Comparison of ENCODE assay signal across 12 cellular contexts in the genomic region with DNA sequence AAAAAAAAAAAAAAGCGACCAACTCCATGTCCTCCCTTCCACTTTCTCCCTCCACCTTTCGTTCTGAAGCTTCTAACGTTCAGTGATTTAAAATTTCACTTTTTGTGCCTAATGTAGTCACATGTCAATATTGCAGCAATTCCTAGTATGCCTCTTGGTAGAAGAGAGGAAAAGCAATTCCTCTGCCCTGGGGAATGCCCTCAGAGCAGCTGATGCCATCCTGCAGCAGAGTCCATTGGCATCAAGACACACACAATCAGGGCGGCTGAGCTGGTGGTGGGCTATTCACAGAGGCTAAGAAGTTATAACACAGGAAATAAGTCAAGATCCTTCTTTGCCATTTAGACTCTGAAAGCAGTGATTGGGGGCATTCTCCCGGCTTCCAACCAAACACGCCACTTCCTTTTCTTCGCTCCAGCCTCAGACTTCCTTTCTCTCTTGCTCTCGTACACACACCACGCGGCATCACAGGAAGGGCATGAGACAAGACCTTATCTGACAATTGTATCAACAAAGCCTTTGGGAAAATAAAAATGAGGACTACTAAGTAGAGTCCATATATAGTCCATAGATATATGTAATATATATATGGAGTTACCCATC.
A peak's percentile ranks its signal among the peaks of the same experiment; 100 is the strongest.
DNase-seq lines count a peak whose midpoint lies in the region; ATAC-seq, FAIRE-seq and TF ChIP-seq lines count a peak whose summit lies in the region.
"Had no signal": no experiment of that assay in that cellular context is flagged by ENCODE, and none has a peak within 500 bp of the region (broad histone marks: within the 10 kb centered on the region; RNA-seq: fewer than 3 reads in every experiment).

No MANE protein-coding gene starts in this region.

- TF ChIP-seq RAD21 in HepG2 (CRISPR knock-in tag; IDR thresholded peaks at IDR 0.05), result no peak

- H3K4me3 ChIP-seq in HepG2 (replicated peaks in 1 of 3; ENCODE audit: insufficient read depth in 1 of 3, low read depth in 2 of 3, low read length in 3 of 3) (no peak overlapping the region), spleen (peak overlapping the region in 1 of 8 donors; percentile 21)
- no peak overlapping the region for H3K4me3 ChIP-seq in naive thymus-derived CD4-positive, alpha-beta T cell (ENCODE audit: low read length)
- H3K4me3 ChIP-seq: stomach had no signal

- in situ Hi-C loops in HepG2 (cut with HindIII; ENCODE audit: extremely low pct_ligation_motif_present, low pct_unique_long_range_greater_than_20kb), result no loop called here

- peaks cover 3% of the 10 kb centered on the region for H3K27me3 Mint-ChIP-seq in activated CD8-positive, alpha-beta T cell treated with anti-CD3 and anti-CD28 coated beads, Interleukin-2, amount 10 ng/mL, durations not matched to agents 7 days and 5 days (ENCODE audit: low read depth)
- peaks cover 5 to 24% (median 18%) of the 10 kb centered on the region in 5 donors for H3K27me3 Mint-ChIP-seq in naive thymus-derived CD4-positive, alpha-beta T cell
- H3K27me3 Mint-ChIP-seq in activated T-helper 17 cell treated with anti-CD3 and anti-CD28 coated beads, Interleukin-2, amount 50 U/mL, for 72 hours, result peaks cover 14% of the 10 kb centered on the region

- no peaks in the 10 kb centered on the region for H3K27me3 ChIP-seq in HepG2 (ENCODE audit: control insufficient read depth in 1 of 2, insufficient read depth in 2 of 2, low read length in 2 of 2)
- peaks cover 0 to 4% (median 0%) of the 10 kb centered on the region in 7 donors for H3K27me3 ChIP-seq in spleen (replicated peaks in 1 of 7)
- no peaks in the 10 kb centered on the region for H3K27me3 ChIP-seq in naive thymus-derived CD4-positive, alpha-beta T cell (ENCODE audit: control insufficient read depth in 2 of 2, insufficient read depth in 2 of 2, low read length in 2 of 2)
- H3K27me3 ChIP-seq: stomach had no signal

- H3K36me3 Mint-ChIP-seq in activated CD8-positive, alpha-beta T cell treated with anti-CD3 and anti-CD28 coated beads, Interleukin-2, amount 10 ng/mL, durations not matched to agents 7 days and 5 days (ENCODE audit: low read depth), result no peaks in the 10 kb centered on the region
- no peaks in the 10 kb centered on the region for H3K36me3 Mint-ChIP-seq in naive thymus-derived CD4-positive, alpha-beta T cell
- H3K36me3 Mint-ChIP-seq in activated T-helper 17 cell treated with anti-CD3 and anti-CD28 coated beads, Interleukin-2, amount 50 U/mL, for 72 hours (ENCODE audit: low read depth), result no peaks in the 10 kb centered on the region

- H3K4me2 ChIP-seq in HepG2 (ENCODE audit: low read depth, low read length), result peak overlapping the region; percentile 28

- no TSS peak for BruUV-seq in HepG2 (replicated peaks; lab: Mats Ljungman, UMichigan)

- H3K9me3 Mint-ChIP-seq in activated CD8-positive, alpha-beta T cell treated with anti-CD3 and anti-CD28 coated beads, Interleukin-2, amount 10 ng/mL, durations not matched to agents 7 days and 5 days (ENCODE audit: insufficient read depth), result peaks cover 3% of the 10 kb centered on the region
- H3K9me3 Mint-ChIP-seq in naive thymus-derived CD4-positive, alpha-beta T cell, result peaks cover 0 to 3% (median 0%) of the 10 kb centered on the region in 11 donors
- H3K9me3 Mint-ChIP-seq in activated T-helper 17 cell treated with anti-CD3 and anti-CD28 coated beads, Interleukin-2, amount 50 U/mL, for 72 hours, result no peaks in the 10 kb centered on the region

- H3K36me3 ChIP-seq in HepG2 (replicated peaks in 1 of 2; ENCODE audit: control insufficient read depth in 1 of 2, insufficient read depth in 2 of 2, low read length in 2 of 2) (no peaks in the 10 kb centered on the region), spleen (no peaks in the 10 kb centered on the region)
- H3K36me3 ChIP-seq in naive thymus-derived CD4-positive, alpha-beta T cell (ENCODE audit: control insufficient read depth in 2 of 3, insufficient read depth in 3 of 3, low read length in 3 of 3), result no peaks in the 10 kb centered on the region
- H3K36me3 ChIP-seq: stomach had no signal

- peak; percentile 65 for DNase-seq in LHCN-M2 (ENCODE audit: low read depth)
- DNase-seq in activated CD8-positive, alpha-beta T cell treated with anti-CD3 and anti-CD28 coated beads, Interleukin-2, amount 10 ng/mL, durations not matched to agents 7 days and 5 days, result peak; percentile 25
- no peak for DNase-seq in HepG2 (ENCODE audit: low spot score)
- DNase-seq in spleen, result no peak
- DNase-seq in naive thymus-derived CD4-positive, alpha-beta T cell, result no peak
- DNase-seq in GOT3 (lab: John Stamatoyannopoulos, UW), result no peak
- DNase-seq: occipital lobe; stimulated activated CD4-positive, alpha-beta T cell treated with anti-CD3 and anti-CD28 coated beads, Interleukin-4, amount 100 ng/mL, for 1 hour; stomach had no signal

- ATAC-seq in activated CD8-positive, alpha-beta T cell treated with anti-CD3 and anti-CD28 coated beads, Interleukin-2, amount 10 ng/mL, durations not matched to agents 7 days and 5 days, result peak; percentile 30
- ATAC-seq in HepG2, result no peak
- no peak for ATAC-seq in naive thymus-derived CD4-positive, alpha-beta T cell
- ATAC-seq in activated T-helper 17 cell treated with anti-CD3 and anti-CD28 coated beads, Interleukin-2, amount 50 U/mL, for 72 hours (replicated peaks), result no peak

- no peak overlapping the region for H3K4me3 Mint-ChIP-seq in activated CD8-positive, alpha-beta T cell treated with anti-CD3 and anti-CD28 coated beads, Interleukin-2, amount 10 ng/mL, durations not matched to agents 7 days and 5 days
- no peak overlapping the region for H3K4me3 Mint-ChIP-seq in naive thymus-derived CD4-positive, alpha-beta T cell
- H3K4me3 Mint-ChIP-seq in activated T-helper 17 cell treated with anti-CD3 and anti-CD28 coated beads, Interleukin-2, amount 50 U/mL, for 72 hours, result no peak overlapping the region

- TF ChIP-seq EP300 in HepG2 (IDR thresholded peaks at IDR 0.05; ENCODE audit: low read depth in 2 of 2, low read length in 2 of 2), result no peak
- no peak for TF ChIP-seq EP300 in HepG2 (CRISPR knock-in tag; IDR thresholded peaks at IDR 0.05; ENCODE audit: borderline replicate concordance)

- peak overlapping the region; percentile 39 for H2AFZ ChIP-seq in HepG2 (ENCODE audit: low read length)

- H3K9ac ChIP-seq in HepG2 (ENCODE audit: insufficient read depth, low read depth, low read length), result no peak overlapping the region

- POLR2A ChIA-PET in activated CD8-positive, alpha-beta T cell treated with anti-CD3 and anti-CD28 coated beads, Interleukin-2, amount 10 ng/mL, durations not matched to agents 7 days and 5 days (lab: Charles Lee), result no interaction called here
- POLR2A ChIA-PET in HepG2 (lab: Yijun Ruan, JAX), result no interaction called here
- POLR2A ChIA-PET in naive thymus-derived CD4-positive, alpha-beta T cell (lab: Charles Lee), result no interaction called here

- H3K27ac Mint-ChIP-seq in activated CD8-positive, alpha-beta T cell treated with anti-CD3 and anti-CD28 coated beads, Interleukin-2, amount 10 ng/mL, durations not matched to agents 7 days and 5 days, result no peak overlapping the region
- peak overlapping the region in 1 of 9 donors; percentile 16 for H3K27ac Mint-ChIP-seq in naive thymus-derived CD4-positive, alpha-beta T cell
- H3K27ac Mint-ChIP-seq in activated T-helper 17 cell treated with anti-CD3 and anti-CD28 coated beads, Interleukin-2, amount 50 U/mL, for 72 hours, result no peak overlapping the region

- TF ChIP-seq POLR2A in HepG2 (IDR thresholded peaks at IDR 0.05; ENCODE audit: insufficient read depth in 1 of 2, low read depth in 2 of 2, low read length in 2 of 2) (no peak), spleen (IDR thresholded peaks at IDR 0.05) (no peak)

- peaks cover 37% of the 10 kb centered on the region for H3K4me1 Mint-ChIP-seq in activated CD8-positive, alpha-beta T cell treated with anti-CD3 and anti-CD28 coated beads, Interleukin-2, amount 10 ng/mL, durations not matched to agents 7 days and 5 days (ENCODE audit: low read depth)
- peaks cover 0 to 22% (median 7%) of the 10 kb centered on the region in 7 donors for H3K4me1 Mint-ChIP-seq in naive thymus-derived CD4-positive, alpha-beta T cell
- peaks cover 7% of the 10 kb centered on the region for H3K4me1 Mint-ChIP-seq in activated T-helper 17 cell treated with anti-CD3 and anti-CD28 coated beads, Interleukin-2, amount 50 U/mL, for 72 hours

- no peak for FAIRE-seq in HepG2 (lab: Jason Lieb, UNC)
- FAIRE-seq: bronchial epithelial cell, RCC 7860 had no signal

- no peak for TF ChIP-seq CTCF in HepG2 (CRISPR knock-in tag; IDR thresholded peaks at IDR 0.05)
- no peak for TF ChIP-seq CTCF in spleen (IDR thresholded peaks at IDR 0.05 in 8 of 11, conservative IDR thresholded peaks at IDR 0.05 in 3 of 11)

- WGBS in HepG2 (ENCODE audit: low lambda C conversion rate), result 72% methylated on average over 10 of the region's 10 CpGs
- 23 to 30% (median 26%) methylated on average over 10 of the region's 10 CpGs for WGBS in spleen, 5 donors

- H3K79me2 ChIP-seq in HepG2 (ENCODE audit: insufficient read depth, low read length), result no peaks in the 10 kb centered on the region

- CTCF ChIA-PET in activated CD8-positive, alpha-beta T cell treated with anti-CD3 and anti-CD28 coated beads, Interleukin-2, amount 10 ng/mL, durations not matched to agents 7 days and 5 days (lab: Charles Lee), result interaction anchor here (1.0 kb wide), 1 partner anchor 9 kb away, joined by 4 read pairs; no protein-coding TSS in a partner anchor
- CTCF ChIA-PET in HepG2 (lab: Yijun Ruan, JAX; ENCODE audit: low intra/inter-chr PET ratio, low total read pairs), result no interaction called here
- CTCF ChIA-PET in naive thymus-derived CD4-positive, alpha-beta T cell (lab: Charles Lee), result no interaction called here

- H3K27ac ChIP-seq in HepG2 (ENCODE audit: extremely low read length, insufficient read depth, low read length) (no peak overlapping the region), spleen (peak overlapping the region in 5 of 8 donors; percentile 5 to 41 (median 32))
- no peak overlapping the region for H3K27ac ChIP-seq in naive thymus-derived CD4-positive, alpha-beta T cell (ENCODE audit: low read depth, low read length)

- no peaks in the 10 kb centered on the region for H3K9me3 ChIP-seq in HepG2 (ENCODE audit: low read length)
- H3K9me3 ChIP-seq in spleen, result no peaks in the 10 kb centered on the region
- H3K9me3 ChIP-seq in naive thymus-derived CD4-positive, alpha-beta T cell (ENCODE audit: control insufficient read depth in 2 of 3, low read length in 3 of 3), result no peaks in the 10 kb centered on the region
- H3K9me3 ChIP-seq: stomach had no signal

- intact Hi-C loops in HepG2 (cut with micrococcal nuclease; ENCODE audit: unreplicated experiment), result no loop called here
- intact Hi-C loops in spleen (cut with DNase I; ENCODE audit: low total_unique reads), result no loop called here
- intact Hi-C loops in naive thymus-derived CD4-positive, alpha-beta T cell (cut with micrococcal nuclease), result no loop called here

- peaks cover 86% of the 10 kb centered on the region for H3K4me1 ChIP-seq in HepG2 (ENCODE audit: insufficient read depth, low read length)
- peaks cover 0 to 9% (median 2%) of the 10 kb centered on the region in 6 donors for H3K4me1 ChIP-seq in spleen
- H3K4me1 ChIP-seq in naive thymus-derived CD4-positive, alpha-beta T cell (ENCODE audit: control insufficient read depth in 2 of 2, insufficient read depth in 2 of 2, low read length in 2 of 2), result no peaks in the 10 kb centered on the region

- no peaks in the 10 kb centered on the region for H4K20me1 ChIP-seq in HepG2 (ENCODE audit: insufficient read depth, low read length)

TF ChIP-seq in HepG2, 621 proteins besides CTCF, POLR2A, EP300 and RAD21:
- TF ChIP-seq ZNF224 (CRISPR knock-in tag; IDR thresholded peaks at IDR 0.05), result no peak
- no peak for TF ChIP-seq RFX1 (IDR thresholded peaks at IDR 0.05)

Comparison
In these comparisons a context has a peak if more than half of its experiments do, and no peak if none do; other contexts are left out.
1. DNase-seq: peak in LHCN-M2 (single experiment) and activated CD8-positive, alpha-beta T cell treated with anti-CD3 and anti-CD28 coated beads, Interleukin-2, amount 10 ng/mL, durations not matched to agents 7 days and 5 days (single experiment); none in HepG2 (single experiment), spleen (single experiment), naive thymus-derived CD4-positive, alpha-beta T cell (0 of 9) and GOT3 (single experiment).
2. H3K27ac ChIP-seq: peak in spleen (5 of 8); none in HepG2 (single experiment) and naive thymus-derived CD4-positive, alpha-beta T cell (single experiment).